In genomic region chr3:42188365-42188764, GRCh38 we compare ENCODE assay signal across 28 cellular contexts.
DNase-seq lines count a peak whose midpoint lies in the region; ATAC-seq and TF ChIP-seq lines count a peak whose summit lies in the region.
"Had no signal": no experiment of that assay in that cellular context is flagged by ENCODE, and none has a peak within 500 bp of the region (broad histone marks: within the 10 kb centered on the region; RNA-seq: fewer than 3 reads in every experiment).

No MANE protein-coding gene starts in this region.

- POLR2A ChIA-PET in Caco-2 (lab: Charles Lee), result no interaction called here

- BruUV-seq in Caco-2 (replicated peaks; lab: Mats Ljungman, UMichigan), result no TSS peak

- H3K4me3 Mint-ChIP-seq in Caco-2 (ENCODE audit: unreplicated experiment) (no peak overlapping the region), endothelial cell (ENCODE audit: unreplicated experiment) (peak overlapping the region; percentile 38)
- H3K4me3 Mint-ChIP-seq: activated CD4-positive, alpha-beta T cell treated with anti-CD3 and anti-CD28 coated beads for 36 hours; activated T-cell treated with anti-CD3 and anti-CD28 coated beads, Interleukin-2, amount 50 U/mL, for 4 hours; mesothelial cell of epicardium; natural killer cell treated with Interleukin-12 subunit alpha and Interleukin-12 subunit beta and Interleukin-15 and Interleukin-18, amount 100 ng/mL, for 72 hours; stimulated activated naive B cell treated with anti-CD40 and anti-IgM and Interleukin-4, amounts not matched to agents 10 μg/mL and 1 μg/mL and 100 μg/mL, for 72 hours; T-helper 17 cell had no signal

- no peak for DNase-seq in Caco-2
- DNase-seq in Karpas-422, result no peak
- DNase-seq in endothelial cell (ENCODE audit: low spot score), result no peak
- DNase-seq in NCI-H2029 (lab: John Stamatoyannopoulos, UW), result no peak
- DNase-seq: activated CD4-positive, alpha-beta T cell treated with anti-CD3 and anti-CD28 coated beads for 36 hours; activated naive CD4-positive, alpha-beta T cell treated with Interleukin-2 at 50 U/mL for 16 hours; activated T-cell treated with anti-CD3 and anti-CD28 coated beads, Interleukin-2, amount 50 U/mL, for 4 hours; anterior cingulate cortex; caudate nucleus; COR-L47; DMS79 treated with DMSO at 0.1 percent for 48 hours; hypothalamus; KBM-7; MM.1S; NCI-H2107; NCI-H446; NCI-H82; stimulated activated naive B cell treated with anti-CD40 and anti-IgM and Interleukin-4, amounts not matched to agents 10 μg/mL and 1 μg/mL and 100 μg/mL, for 72 hours; T-helper 17 cell had no signal

- H3K9me3 ChIP-seq in Caco-2 (no peaks in the 10 kb centered on the region), Karpas-422 (ENCODE audit: low read length) (no peaks in the 10 kb centered on the region), muscle layer of duodenum (ENCODE audit: control insufficient read depth in 1 of 2, low read length in 2 of 2) (no peaks in the 10 kb centered on the region)
- H3K9me3 ChIP-seq: BLaER1 treated with 17β-estradiol and CSF1 and Interleukin-3, amounts not matched to agents 10 nM and 100 nM; HAP-1 had no signal

- H3K9me3 Mint-ChIP-seq in Caco-2 (ENCODE audit: unreplicated experiment), result no peaks in the 10 kb centered on the region
- no peaks in the 10 kb centered on the region for H3K9me3 Mint-ChIP-seq in endothelial cell (ENCODE audit: unreplicated experiment)
- H3K9me3 Mint-ChIP-seq: activated T-cell treated with anti-CD3 and anti-CD28 coated beads, Interleukin-2, amount 50 U/mL, for 4 hours; mesothelial cell of epicardium; natural killer cell treated with Interleukin-12 subunit alpha and Interleukin-12 subunit beta and Interleukin-15 and Interleukin-18, amount 100 ng/mL, for 72 hours; stimulated activated naive B cell treated with anti-CD40 and anti-IgM and Interleukin-4, amounts not matched to agents 10 μg/mL and 1 μg/mL and 100 μg/mL, for 72 hours had no signal

- H3K36me3 ChIP-seq in Caco-2 (ENCODE audit: control insufficient read depth, insufficient read depth, low read length), result peaks cover 6% of the 10 kb centered on the region
- H3K36me3 ChIP-seq in Karpas-422 (ENCODE audit: insufficient read depth, low read length), result peaks cover 10% of the 10 kb centered on the region; the same call in 1 of the 2 replicates
- peaks cover 19 to 31% of the 10 kb centered on the region in 2 donors for H3K36me3 ChIP-seq in muscle layer of duodenum (ENCODE audit: control insufficient read depth in 1 of 2, insufficient read depth in 2 of 2, low read length in 2 of 2)
- H3K36me3 ChIP-seq: HAP-1 had no signal

- H3K9me2 ChIP-seq in Karpas-422 (replicated peaks; ENCODE audit: insufficient read depth, low read length), result no peaks in the 10 kb centered on the region

- no peaks in the 10 kb centered on the region; the same call in 1 of the 2 replicates for H4K20me1 ChIP-seq in Karpas-422 (ENCODE audit: insufficient read depth, low read depth, low read length)

- no peak overlapping the region for H3K4me3 ChIP-seq in Caco-2 (ENCODE audit: low read depth, low read length)
- no peak overlapping the region for H3K4me3 ChIP-seq in Karpas-422 (ENCODE audit: low read length)
- no peak overlapping the region for H3K4me3 ChIP-seq in muscle layer of duodenum (ENCODE audit: low read depth in 1 of 2, low read length in 2 of 2)
- H3K4me3 ChIP-seq: BLaER1 treated with 17β-estradiol and CSF1 and Interleukin-3, amounts not matched to agents 10 nM and 100 nM; HAP-1; SK-N-MC had no signal

- TF ChIP-seq CTCF in Caco-2 (IDR thresholded peaks at IDR 0.05; ENCODE audit: insufficient read depth in 1 of 2, low read depth in 1 of 2, low read length in 1 of 2, severe bottlenecking in 1 of 2, unreplicated experiment in 1 of 2) (no peak), endothelial cell (IDR thresholded peaks at IDR 0.05; ENCODE audit: unreplicated experiment) (no peak)

- CTCF ChIA-PET in Caco-2 (lab: Charles Lee), result interaction anchor here (5.2 kb wide), 1 partner anchor 69 kb away, joined by 183 read pairs; no protein-coding TSS in a partner anchor

- no peak overlapping the region for H3K9ac ChIP-seq in Karpas-422 (ENCODE audit: low read length)
- H3K9ac ChIP-seq: BLaER1 treated with 17β-estradiol and CSF1 and Interleukin-3, amounts not matched to agents 10 nM and 100 nM; parathyroid adenoma had no signal

- no peak for ATAC-seq in HG03432 (IDR thresholded peaks at IDR 0.05; ENCODE audit: unreplicated experiment)
- ATAC-seq in HG02763 (IDR thresholded peaks at IDR 0.05; ENCODE audit: unreplicated experiment), result no peak
- ATAC-seq: activated CD4-positive, alpha-beta T cell treated with anti-CD3 and anti-CD28 coated beads for 36 hours; activated T-cell treated with anti-CD3 and anti-CD28 coated beads, Interleukin-2, amount 50 U/mL, for 4 hours; natural killer cell treated with Interleukin-12 subunit alpha and Interleukin-12 subunit beta and Interleukin-15 and Interleukin-18, amount 100 ng/mL, for 72 hours; stimulated activated naive B cell treated with anti-CD40 and anti-IgM and Interleukin-4, amounts not matched to agents 10 μg/mL and 1 μg/mL and 100 μg/mL, for 72 hours; T-helper 17 cell had no signal

- no peak overlapping the region for H3K4me2 ChIP-seq in Karpas-422 (ENCODE audit: low read depth, low read length, poor library complexity, severe bottlenecking)
- H3K4me2 ChIP-seq: BLaER1 treated with 17β-estradiol and CSF1 and Interleukin-3, amounts not matched to agents 10 nM and 100 nM had no signal

- H2AFZ ChIP-seq in Karpas-422 (ENCODE audit: low read length), result no peak overlapping the region
- H2AFZ ChIP-seq: parathyroid adenoma had no signal

- intact Hi-C loops in Caco-2 (cut with micrococcal nuclease; ENCODE audit: unreplicated experiment), result no loop called here

- H3K27ac ChIP-seq in Karpas-422 (ENCODE audit: low read length) (peak overlapping the region; percentile 54), muscle layer of duodenum (ENCODE audit: low read length) (peak overlapping the region; percentile 46)
- H3K27ac ChIP-seq: BLaER1 treated with 17β-estradiol and CSF1 and Interleukin-3, amounts not matched to agents 10 nM and 100 nM; parathyroid adenoma; SK-N-MC had no signal

- peaks cover 7% of the 10 kb centered on the region for H3K4me1 ChIP-seq in Caco-2
- peaks cover 32% of the 10 kb centered on the region for H3K4me1 ChIP-seq in Karpas-422 (ENCODE audit: low read length)
- peaks cover 0 to 14% of the 10 kb centered on the region in 2 donors for H3K4me1 ChIP-seq in muscle layer of duodenum (ENCODE audit: control insufficient read depth in 1 of 2, insufficient read depth in 2 of 2, low read length in 2 of 2)
- H3K4me1 ChIP-seq: HAP-1, parathyroid adenoma had no signal

- peaks cover 47% of the 10 kb centered on the region for H3K79me2 ChIP-seq in Karpas-422 (ENCODE audit: low read length)

- H3K4me1 Mint-ChIP-seq in Caco-2 (ENCODE audit: low read depth, unreplicated experiment) (no peaks in the 10 kb centered on the region), endothelial cell (ENCODE audit: unreplicated experiment) (peaks cover 33% of the 10 kb centered on the region)

- peak overlapping the region; percentile 8 for H3K27ac Mint-ChIP-seq in Caco-2 (ENCODE audit: unreplicated experiment)
- H3K27ac Mint-ChIP-seq in endothelial cell (ENCODE audit: unreplicated experiment), result peak overlapping the region; percentile 57
- H3K27ac Mint-ChIP-seq: activated CD4-positive, alpha-beta T cell treated with anti-CD3 and anti-CD28 coated beads for 36 hours; mesothelial cell of epicardium; natural killer cell treated with Interleukin-12 subunit alpha and Interleukin-12 subunit beta and Interleukin-15 and Interleukin-18, amount 100 ng/mL, for 72 hours; T-helper 17 cell had no signal

- H3K36me3 Mint-ChIP-seq in Caco-2 (ENCODE audit: insufficient read depth, unreplicated experiment), result peaks cover 38% of the 10 kb centered on the region
- H3K36me3 Mint-ChIP-seq in endothelial cell (ENCODE audit: low read depth, unreplicated experiment), result peaks cover 29% of the 10 kb centered on the region
- H3K36me3 Mint-ChIP-seq: natural killer cell treated with Interleukin-12 subunit alpha and Interleukin-12 subunit beta and Interleukin-15 and Interleukin-18, amount 100 ng/mL, for 72 hours had no signal

- no peaks in the 10 kb centered on the region for H3K27me3 Mint-ChIP-seq in Caco-2 (ENCODE audit: insufficient read depth, unreplicated experiment)
- peaks cover 4% of the 10 kb centered on the region for H3K27me3 Mint-ChIP-seq in endothelial cell (ENCODE audit: unreplicated experiment)
- H3K27me3 Mint-ChIP-seq: activated CD4-positive, alpha-beta T cell treated with anti-CD3 and anti-CD28 coated beads for 36 hours; natural killer cell treated with Interleukin-12 subunit alpha and Interleukin-12 subunit beta and Interleukin-15 and Interleukin-18, amount 100 ng/mL, for 72 hours; stimulated activated naive B cell treated with anti-CD40 and anti-IgM and Interleukin-4, amounts not matched to agents 10 μg/mL and 1 μg/mL and 100 μg/mL, for 72 hours; T-helper 17 cell had no signal

- H3K27me3 ChIP-seq in Caco-2 (replicated peaks; ENCODE audit: control insufficient read depth, insufficient read depth, low read length) (no peaks in the 10 kb centered on the region), Karpas-422 (ENCODE audit: low read length) (no peaks in the 10 kb centered on the region), muscle layer of duodenum (ENCODE audit: low read depth, low read length) (no peaks in the 10 kb centered on the region)
- H3K27me3 ChIP-seq: BLaER1 treated with 17β-estradiol and CSF1 and Interleukin-3, amounts not matched to agents 10 nM and 100 nM had no signal
